Comparison of ENCODE assay signal across 8 cellular contexts in the genomic region with DNA sequence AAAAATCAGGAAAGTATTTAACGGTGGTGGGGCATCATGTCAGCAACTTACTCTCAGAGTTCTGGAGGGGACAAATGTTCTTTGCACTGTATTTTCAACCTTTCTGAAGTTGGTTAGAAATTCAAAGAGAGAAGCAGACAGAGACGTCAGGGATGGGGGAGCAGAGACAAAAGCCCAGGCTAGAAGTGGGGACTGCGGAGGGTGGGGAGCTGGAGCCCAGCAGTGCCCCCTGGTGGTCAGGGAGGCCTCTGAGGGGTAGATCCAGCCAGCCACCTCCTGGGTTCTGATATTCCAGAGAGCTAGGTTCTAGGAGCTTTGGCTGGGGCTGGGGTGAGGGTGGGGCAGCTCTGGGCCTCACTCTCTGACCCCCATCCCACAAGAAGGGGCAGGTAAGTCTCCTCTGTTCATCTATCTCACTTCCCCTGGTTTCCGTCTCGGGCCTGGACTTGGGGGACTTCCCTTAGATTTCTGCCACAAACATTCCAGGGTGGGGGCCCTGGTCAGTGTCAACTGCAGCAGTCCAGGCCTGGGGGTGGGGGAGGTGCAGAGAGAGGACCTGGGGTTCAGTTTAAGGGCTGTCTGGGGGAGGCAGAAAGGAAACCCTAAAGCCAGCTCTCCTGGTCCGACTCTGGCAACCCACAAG. TPM values are rescaled to one million over a fixed set of nuclear protein-coding genes. Genes with fewer than 3 reads are reported as not detected.
DNase-seq lines count a peak whose midpoint lies in the region; ATAC-seq and TF ChIP-seq lines count a peak whose summit lies in the region.

No MANE protein-coding gene starts in this region.

- H2AK5ac ChIP-seq in mesenchymal stem cell (ENCODE audit: low read length, severe bottlenecking), result peak overlapping the region; percentile 33

- peak overlapping the region; percentile 12 to 29 for H2BK12ac ChIP-seq in mesenchymal stem cell (ENCODE audit: low read length in 2 of 2)

- TF ChIP-seq CTCF in GM10266 (IDR thresholded peaks at IDR 0.05; ENCODE audit: control insufficient read depth, insufficient read depth, low read depth, missing control alignments), result peak; percentile 71
- peak; percentile 85 for TF ChIP-seq CTCF in LNCAP (IDR thresholded peaks at IDR 0.05)
- TF ChIP-seq CTCF in WTC11 (IDR thresholded peaks at IDR 0.05), result peak; percentile 90
- peak; percentile 85 for TF ChIP-seq CTCF in chondrocyte (IDR thresholded peaks at IDR 0.05)

- no peak overlapping the region for H4K8ac ChIP-seq in mesenchymal stem cell (ENCODE audit: low read length)

- CTCF ChIA-PET in WTC11 (lab: Charles Lee), result interaction anchor here (0.6 to 4.9 kb wide), 74 partner anchors 9 to 376 kb away, joined by 3 to 158 read pairs (median 5); a partner anchor contains a TSS

- H3K14ac ChIP-seq in mesenchymal stem cell (ENCODE audit: low read length in 2 of 2), result no peak overlapping the region

- POLR2A ChIA-PET in WTC11 (lab: Charles Lee), result no interaction called here

- peaks cover 6 to 53% of the 10 kb centered on the region in 2 experiments for H3K36me3 ChIP-seq in mesenchymal stem cell (ENCODE audit: control insufficient read depth in 1 of 2, insufficient read depth in 2 of 2, low read depth in 1 of 2, low read length in 2 of 2)

- H3K4me3 ChIP-seq in mesenchymal stem cell (ENCODE audit: insufficient read depth in 1 of 2, low read depth in 1 of 2, low read length in 2 of 2), result peak overlapping the region in 1 of 2 experiments; percentile 49

- H2AFZ ChIP-seq in mesenchymal stem cell (ENCODE audit: low read depth, low read length), result no peak overlapping the region

- no peaks in the 10 kb centered on the region for H3K79me1 ChIP-seq in mesenchymal stem cell (replicated peaks; ENCODE audit: low read length, poor library complexity, severe bottlenecking)

- peak overlapping the region in 1 of 2 experiments; percentile 29 for H3K4ac ChIP-seq in mesenchymal stem cell (ENCODE audit: low read depth in 1 of 2, low read length in 2 of 2)

- no peak overlapping the region for H3K27ac Mint-ChIP-seq in WTC11
- peak overlapping the region; percentile 84 for H3K27ac Mint-ChIP-seq in chondrocyte (ENCODE audit: unreplicated experiment)
- H3K27ac Mint-ChIP-seq in stimulated activated naive B cell treated with anti-CD40 and anti-IgM and Interleukin-4, amounts not matched to agents 10 μg/mL and 1 μg/mL and 100 μg/mL, for 72 hours, result no peak overlapping the region

- H3K4me2 ChIP-seq in mesenchymal stem cell (ENCODE audit: low read length, poor library complexity, severe bottlenecking), result no peak overlapping the region

- peaks cover 30% of the 10 kb centered on the region for H3K4me1 ChIP-seq in mesenchymal stem cell (ENCODE audit: control insufficient read depth, insufficient read depth, low read depth, low read length)

- H3K9ac ChIP-seq in mesenchymal stem cell (ENCODE audit: low read length), result peak overlapping the region; percentile 84

- DNase-seq in GM10266 (ENCODE audit: extremely low spot score) (peak; percentile 78), WTC11 (ENCODE audit: low spot score) (peak; percentile 85), chondrocyte (ENCODE audit: low spot score) (no peak), mesenchymal stem cell (no peak), SW 1271 (lab: John Stamatoyannopoulos, UW) (no peak)
- no peak for DNase-seq in stimulated activated naive B cell treated with anti-CD40 and anti-IgM and Interleukin-4, amounts not matched to agents 10 μg/mL and 1 μg/mL and 100 μg/mL, for 72 hours

- 50% methylated on average over 4 of the region's 6 CpGs for WGBS in mesenchymal stem cell

- H4K91ac ChIP-seq in mesenchymal stem cell (ENCODE audit: low read length), result no peak overlapping the region

- H3K9me3 ChIP-seq in mesenchymal stem cell (ENCODE audit: control insufficient read depth, low read length), result no peaks in the 10 kb centered on the region

- H3K27me3 Mint-ChIP-seq in WTC11 (ENCODE audit: low read depth), result peaks cover 4% of the 10 kb centered on the region; the same call in 1 of the 2 replicates
- no peaks in the 10 kb centered on the region for H3K27me3 Mint-ChIP-seq in chondrocyte (ENCODE audit: low read depth)
- peaks cover 11 to 16% of the 10 kb centered on the region in 2 donors for H3K27me3 Mint-ChIP-seq in stimulated activated naive B cell treated with anti-CD40 and anti-IgM and Interleukin-4, amounts not matched to agents 10 μg/mL and 1 μg/mL and 100 μg/mL, for 72 hours

- H3K36me3 Mint-ChIP-seq in WTC11, result no peaks in the 10 kb centered on the region
- H3K36me3 Mint-ChIP-seq in chondrocyte (ENCODE audit: low read depth), result peaks cover 12% of the 10 kb centered on the region
- H3K36me3 Mint-ChIP-seq in stimulated activated naive B cell treated with anti-CD40 and anti-IgM and Interleukin-4, amounts not matched to agents 10 μg/mL and 1 μg/mL and 100 μg/mL, for 72 hours, result no peaks in the 10 kb centered on the region

- peak overlapping the region; percentile 40 for H3K27ac ChIP-seq in mesenchymal stem cell (ENCODE audit: low read length, poor library complexity, severe bottlenecking)

- H3K4me3 Mint-ChIP-seq in WTC11 (no peak overlapping the region), chondrocyte (ENCODE audit: unreplicated experiment) (no peak overlapping the region)
- H3K4me3 Mint-ChIP-seq in stimulated activated naive B cell treated with anti-CD40 and anti-IgM and Interleukin-4, amounts not matched to agents 10 μg/mL and 1 μg/mL and 100 μg/mL, for 72 hours, result no peak overlapping the region

- peak overlapping the region; percentile 54 for H2BK15ac ChIP-seq in mesenchymal stem cell (ENCODE audit: low read depth, poor library complexity, severe bottlenecking)

- ATAC-seq in WTC11, result peak; percentile 91
- peak; percentile 78 to 79 for ATAC-seq in stimulated activated naive B cell treated with anti-CD40 and anti-IgM and Interleukin-4, amounts not matched to agents 10 μg/mL and 1 μg/mL and 100 μg/mL, for 72 hours (replicated peaks)
- no peak for ATAC-seq in HG03460 (IDR thresholded peaks at IDR 0.05; ENCODE audit: unreplicated experiment)

- H2BK5ac ChIP-seq in mesenchymal stem cell (ENCODE audit: low read depth, low read length, poor library complexity, severe bottlenecking), result no peak overlapping the region

- no peak overlapping the region for H3K23ac ChIP-seq in mesenchymal stem cell (ENCODE audit: low read length in 2 of 2)

- peaks cover 16% of the 10 kb centered on the region for H3K4me1 Mint-ChIP-seq in WTC11
- peaks cover 72% of the 10 kb centered on the region for H3K4me1 Mint-ChIP-seq in chondrocyte (ENCODE audit: low read depth)
- H3K4me1 Mint-ChIP-seq in stimulated activated naive B cell treated with anti-CD40 and anti-IgM and Interleukin-4, amounts not matched to agents 10 μg/mL and 1 μg/mL and 100 μg/mL, for 72 hours, result peaks cover 0 to under 1% of the 10 kb centered on the region in 2 donors

- peaks cover 0 to 5% of the 10 kb centered on the region in 2 experiments for H3K27me3 ChIP-seq in mesenchymal stem cell (ENCODE audit: control insufficient read depth in 1 of 2, insufficient read depth in 1 of 2, low read length in 2 of 2)

- peak overlapping the region; percentile 11 for H2BK120ac ChIP-seq in mesenchymal stem cell (ENCODE audit: low read depth, low read length)

- peak overlapping the region in 1 of 2 experiments; percentile 68 for H3K18ac ChIP-seq in mesenchymal stem cell (ENCODE audit: low read depth in 1 of 2, low read length in 2 of 2)

- H3K9me3 Mint-ChIP-seq in WTC11 (no peaks in the 10 kb centered on the region), chondrocyte (ENCODE audit: low read depth) (no peaks in the 10 kb centered on the region)
- no peaks in the 10 kb centered on the region for H3K9me3 Mint-ChIP-seq in stimulated activated naive B cell treated with anti-CD40 and anti-IgM and Interleukin-4, amounts not matched to agents 10 μg/mL and 1 μg/mL and 100 μg/mL, for 72 hours

TF ChIP-seq in WTC11, 78 proteins besides CTCF, POLR2A, EP300 and RAD21 (continues in another document):
- TF ChIP-seq MYBL2 (CRISPR knock-in tag; IDR thresholded peaks at IDR 0.05) (no peak), ZNF138 (CRISPR knock-in tag; conservative IDR thresholded peaks at IDR 0.05) (no peak), PRRX2 (CRISPR knock-in tag; IDR thresholded peaks at IDR 0.05) (no peak), NR3C1 (CRISPR knock-in tag; conservative IDR thresholded peaks at IDR 0.05; ENCODE audit: low read depth) (no peak), JAZF1 (CRISPR knock-in tag; IDR thresholded peaks at IDR 0.05) (no peak)
- TF ChIP-seq, protein P1, sequence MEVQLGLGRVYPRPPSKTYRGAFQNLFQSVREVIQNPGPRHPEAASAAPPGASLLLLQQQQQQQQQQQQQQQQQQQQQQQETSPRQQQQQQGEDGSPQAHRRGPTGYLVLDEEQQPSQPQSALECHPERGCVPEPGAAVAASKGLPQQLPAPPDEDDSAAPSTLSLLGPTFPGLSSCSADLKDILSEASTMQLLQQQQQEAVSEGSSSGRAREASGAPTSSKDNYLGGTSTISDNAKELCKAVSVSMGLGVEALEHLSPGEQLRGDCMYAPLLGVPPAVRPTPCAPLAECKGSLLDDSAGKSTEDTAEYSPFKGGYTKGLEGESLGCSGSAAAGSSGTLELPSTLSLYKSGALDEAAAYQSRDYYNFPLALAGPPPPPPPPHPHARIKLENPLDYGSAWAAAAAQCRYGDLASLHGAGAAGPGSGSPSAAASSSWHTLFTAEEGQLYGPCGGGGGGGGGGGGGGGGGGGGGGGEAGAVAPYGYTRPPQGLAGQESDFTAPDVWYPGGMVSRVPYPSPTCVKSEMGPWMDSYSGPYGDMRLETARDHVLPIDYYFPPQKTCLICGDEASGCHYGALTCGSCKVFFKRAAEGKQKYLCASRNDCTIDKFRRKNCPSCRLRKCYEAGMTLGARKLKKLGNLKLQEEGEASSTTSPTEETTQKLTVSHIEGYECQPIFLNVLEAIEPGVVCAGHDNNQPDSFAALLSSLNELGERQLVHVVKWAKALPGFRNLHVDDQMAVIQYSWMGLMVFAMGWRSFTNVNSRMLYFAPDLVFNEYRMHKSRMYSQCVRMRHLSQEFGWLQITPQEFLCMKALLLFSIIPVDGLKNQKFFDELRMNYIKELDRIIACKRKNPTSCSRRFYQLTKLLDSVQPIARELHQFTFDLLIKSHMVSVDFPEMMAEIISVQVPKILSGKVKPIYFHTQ (CRISPR knock-in tag; IDR thresholded peaks at IDR 0.05), result no peak
- TF ChIP-seq, protein P2, sequence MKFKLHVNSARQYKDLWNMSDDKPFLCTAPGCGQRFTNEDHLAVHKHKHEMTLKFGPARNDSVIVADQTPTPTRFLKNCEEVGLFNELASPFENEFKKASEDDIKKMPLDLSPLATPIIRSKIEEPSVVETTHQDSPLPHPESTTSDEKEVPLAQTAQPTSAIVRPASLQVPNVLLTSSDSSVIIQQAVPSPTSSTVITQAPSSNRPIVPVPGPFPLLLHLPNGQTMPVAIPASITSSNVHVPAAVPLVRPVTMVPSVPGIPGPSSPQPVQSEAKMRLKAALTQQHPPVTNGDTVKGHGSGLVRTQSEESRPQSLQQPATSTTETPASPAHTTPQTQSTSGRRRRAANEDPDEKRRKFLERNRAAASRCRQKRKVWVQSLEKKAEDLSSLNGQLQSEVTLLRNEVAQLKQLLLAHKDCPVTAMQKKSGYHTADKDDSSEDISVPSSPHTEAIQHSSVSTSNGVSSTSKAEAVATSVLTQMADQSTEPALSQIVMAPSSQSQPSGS (CRISPR knock-in tag; IDR thresholded peaks at IDR 0.05; ENCODE audit: borderline replicate concordance, low read depth), result no peak

RNA-seq across cellular contexts. Expression of a gene that starts 8.9 kb away (rescaled TPM):
- total RNA-seq in WTC11 (2021) (4.2 to 5.4 TPM (median 4.5 TPM) in 3 replicates), chondrocyte (227 to 272 TPM (median 249 TPM) in 3 replicates)
- 6.3 TPM for polyA plus RNA-seq in mesenchymal stem cell (2013, experiment 1 of 2)
- polyA plus RNA-seq in mesenchymal stem cell (2013, experiment 2 of 2), result 5.1 TPM

Comparison
In these comparisons a context has a peak if more than half of its experiments do, and no peak if none do; other contexts are left out.
1. DNase-seq: peak in GM10266 (single experiment) and WTC11 (single experiment); none in chondrocyte (single experiment), mesenchymal stem cell (single experiment), stimulated activated naive B cell treated with anti-CD40 and anti-IgM and Interleukin-4, amounts not matched to agents 10 μg/mL and 1 μg/mL and 100 μg/mL, for 72 hours (single experiment) and SW 1271 (0 of 2).
2. RNA of a gene that starts 8.9 kb away (total RNA-seq): 227 to 272 TPM in chondrocyte; 4.2 to 5.4 TPM in WTC11; every median in the first group is over 10 times any median in the second.
3. Peak in every context shown above with its lines, with median percentiles within 50 percentile points of each other: CTCF ChIP-seq.